In genomic region chr11:40293655-40294342, GRCh38 we compare ENCODE assay signal across 8 cellular contexts.
DNase-seq lines count a peak whose midpoint lies in the region; ATAC-seq and TF ChIP-seq lines count a peak whose summit lies in the region.

No MANE protein-coding gene starts in this region.

- no peaks in the 10 kb centered on the region for H3K36me3 Mint-ChIP-seq in GM23338 (ENCODE audit: low read depth)
- no peaks in the 10 kb centered on the region for H3K36me3 Mint-ChIP-seq in immature natural killer cell

- no peaks in the 10 kb centered on the region for H3K9me2 ChIP-seq in GM23338 (ENCODE audit: insufficient read depth)

- H3K4me3 Mint-ChIP-seq in GM23338 (peak overlapping the region; percentile 85), immature natural killer cell (peak overlapping the region; percentile 50 to 81 (median 71))

- peak overlapping the region; percentile 82 for H3K4me3 ChIP-seq in GM23338
- peak overlapping the region; percentile 34 for H3K4me3 ChIP-seq in RWPE2 (ENCODE audit: severe bottlenecking)
- peak overlapping the region; percentile 58 to 59 for H3K4me3 ChIP-seq in cardiac fibroblast (replicated peaks in 1 of 2; ENCODE audit: low read depth in 2 of 2, low read length in 2 of 2)
- H3K4me3 ChIP-seq in skeletal muscle satellite cell (ENCODE audit: low read length), result peak overlapping the region; percentile 55

- no peaks in the 10 kb centered on the region; the same call in 2 of the 3 replicates for H3K9me3 Mint-ChIP-seq in GM23338
- H3K9me3 Mint-ChIP-seq in immature natural killer cell, result peaks cover 1 to 25% (median 16%) of the 10 kb centered on the region in 6 donors

- H3K9me3 ChIP-seq in RWPE2 (ENCODE audit: severe bottlenecking) (no peaks in the 10 kb centered on the region), skeletal muscle satellite cell (replicated peaks; ENCODE audit: low read length) (no peaks in the 10 kb centered on the region)

- 0 out of 2 replicates have a peak, but pooled peaks cover 2% of the 10 kb centered on the region for H3F3A ChIP-seq in GM23338 (replicated peaks; ENCODE audit: low read depth)

- H3K27me3 Mint-ChIP-seq in GM23338 (ENCODE audit: insufficient read depth, low read depth, poor library complexity), result peaks cover 39% of the 10 kb centered on the region
- peaks cover 0 to 6% (median 2%) of the 10 kb centered on the region in 3 donors for H3K27me3 Mint-ChIP-seq in immature natural killer cell (ENCODE audit: low read depth in 3 of 3)

- no peak for DNase-seq in activated CD4-positive, CD25-positive, alpha-beta regulatory T cell (lab: John Stamatoyannopoulos, UW)
- DNase-seq in GM23338 (ENCODE audit: low spot score) (peak; percentile 94), KG1 (lab: John Stamatoyannopoulos, UW) (peak; percentile 62), RWPE2 (ENCODE audit: low spot score) (no peak), cardiac fibroblast (ENCODE audit: low read depth in 2 of 2) (peak; percentile 85 to 89), immature natural killer cell (peak; percentile 0 to 3 (median 1))

- H3K27ac ChIP-seq in GM23338 (ENCODE audit: low read depth) (no peak overlapping the region), RWPE2 (ENCODE audit: poor library complexity, severe bottlenecking) (no peak overlapping the region)

- no peaks in the 10 kb centered on the region for H3K79me2 ChIP-seq in GM23338 (replicated peaks; ENCODE audit: insufficient read depth)

- H3K4me1 ChIP-seq in GM23338 (ENCODE audit: insufficient read depth), result peaks cover 37% of the 10 kb centered on the region
- H3K4me1 ChIP-seq in RWPE2 (ENCODE audit: insufficient read depth, poor library complexity, severe bottlenecking), result no peaks in the 10 kb centered on the region
- peaks cover 4% of the 10 kb centered on the region for H3K4me1 ChIP-seq in skeletal muscle satellite cell (ENCODE audit: control insufficient read depth, insufficient read depth, low read length)

- H3K4me1 Mint-ChIP-seq in GM23338 (peaks cover 34% of the 10 kb centered on the region), immature natural killer cell (peaks cover 2 to 7% of the 10 kb centered on the region in 2 donors)

- peaks cover 41% of the 10 kb centered on the region for H3K27me3 ChIP-seq in GM23338 (ENCODE audit: insufficient read depth)
- peaks cover 52% of the 10 kb centered on the region for H3K27me3 ChIP-seq in RWPE2 (ENCODE audit: insufficient read depth, poor library complexity, severe bottlenecking)
- no peaks in the 10 kb centered on the region for H3K27me3 ChIP-seq in skeletal muscle satellite cell (ENCODE audit: control insufficient read depth, insufficient read depth, low read length)

- peak; percentile 90 to 100 for TF ChIP-seq CTCF in GM23338 (conservative IDR thresholded peaks at IDR 0.05; ENCODE audit: low read depth in 2 of 2)
- peak; percentile 91 for TF ChIP-seq CTCF in RWPE2 (IDR thresholded peaks at IDR 0.05; ENCODE audit: poor library complexity, severe bottlenecking)
- peak; percentile 90 for TF ChIP-seq CTCF in cardiac fibroblast (IDR thresholded peaks at IDR 0.05; ENCODE audit: low read depth, low read length)

- peaks cover 4% of the 10 kb centered on the region; the same call in 1 of the 2 replicates for H4K20me1 ChIP-seq in GM23338 (replicated peaks; ENCODE audit: insufficient read depth)

- H3K4me2 ChIP-seq in GM23338 (peak overlapping the region; percentile 89), skeletal muscle satellite cell (ENCODE audit: low read length) (peak overlapping the region; percentile 84)

- H2AFZ ChIP-seq in GM23338, result peak overlapping the region; percentile 5

- H3K36me3 ChIP-seq in GM23338 (ENCODE audit: insufficient read depth) (no peaks in the 10 kb centered on the region), RWPE2 (ENCODE audit: low read depth) (no peaks in the 10 kb centered on the region), skeletal muscle satellite cell (ENCODE audit: insufficient read depth, low read length) (no peaks in the 10 kb centered on the region)

- ATAC-seq in activated CD4-positive, CD25-positive, alpha-beta regulatory T cell treated with anti-CD3 and anti-CD28 coated beads, Interleukin-2, amount 50 U/mL, for 24 hours, result peak; percentile 53 to 56
- ATAC-seq in GM23338 (peak; percentile 90), RWPE2 (ENCODE audit: low read depth) (peak; percentile 85)

- H3K9ac ChIP-seq in skeletal muscle satellite cell (ENCODE audit: low read depth, low read length), result no peak overlapping the region

- H3K27ac Mint-ChIP-seq in GM23338, result no peak overlapping the region
- no peak overlapping the region for H3K27ac Mint-ChIP-seq in immature natural killer cell

TF ChIP-seq in GM23338, 12 proteins besides CTCF, POLR2A, EP300 and RAD21:
- TF ChIP-seq POLR2AphosphoS5 (IDR thresholded peaks at IDR 0.05; ENCODE audit: low read depth) (0 out of 2 replicates have a peak, but pooled peaks have one; percentile 38), ZNF331 (CRISPR knock-in tag; IDR thresholded peaks at IDR 0.05; ENCODE audit: low read depth) (0 out of 2 replicates have a peak, but pooled peaks have one; percentile 14), CREB1 (CRISPR knock-in tag; IDR thresholded peaks at IDR 0.05; ENCODE audit: low read depth) (0 out of 2 replicates have a peak, but pooled peaks have one; percentile 6), EZH2 (IDR thresholded peaks at IDR 0.05; ENCODE audit: low read depth, unreplicated experiment) (no peak), NANOG (IDR thresholded peaks at IDR 0.05; ENCODE audit: borderline replicate concordance) (peak; percentile 27; the same call in 1 of the 2 replicates)
- TF ChIP-seq, protein P1, sequence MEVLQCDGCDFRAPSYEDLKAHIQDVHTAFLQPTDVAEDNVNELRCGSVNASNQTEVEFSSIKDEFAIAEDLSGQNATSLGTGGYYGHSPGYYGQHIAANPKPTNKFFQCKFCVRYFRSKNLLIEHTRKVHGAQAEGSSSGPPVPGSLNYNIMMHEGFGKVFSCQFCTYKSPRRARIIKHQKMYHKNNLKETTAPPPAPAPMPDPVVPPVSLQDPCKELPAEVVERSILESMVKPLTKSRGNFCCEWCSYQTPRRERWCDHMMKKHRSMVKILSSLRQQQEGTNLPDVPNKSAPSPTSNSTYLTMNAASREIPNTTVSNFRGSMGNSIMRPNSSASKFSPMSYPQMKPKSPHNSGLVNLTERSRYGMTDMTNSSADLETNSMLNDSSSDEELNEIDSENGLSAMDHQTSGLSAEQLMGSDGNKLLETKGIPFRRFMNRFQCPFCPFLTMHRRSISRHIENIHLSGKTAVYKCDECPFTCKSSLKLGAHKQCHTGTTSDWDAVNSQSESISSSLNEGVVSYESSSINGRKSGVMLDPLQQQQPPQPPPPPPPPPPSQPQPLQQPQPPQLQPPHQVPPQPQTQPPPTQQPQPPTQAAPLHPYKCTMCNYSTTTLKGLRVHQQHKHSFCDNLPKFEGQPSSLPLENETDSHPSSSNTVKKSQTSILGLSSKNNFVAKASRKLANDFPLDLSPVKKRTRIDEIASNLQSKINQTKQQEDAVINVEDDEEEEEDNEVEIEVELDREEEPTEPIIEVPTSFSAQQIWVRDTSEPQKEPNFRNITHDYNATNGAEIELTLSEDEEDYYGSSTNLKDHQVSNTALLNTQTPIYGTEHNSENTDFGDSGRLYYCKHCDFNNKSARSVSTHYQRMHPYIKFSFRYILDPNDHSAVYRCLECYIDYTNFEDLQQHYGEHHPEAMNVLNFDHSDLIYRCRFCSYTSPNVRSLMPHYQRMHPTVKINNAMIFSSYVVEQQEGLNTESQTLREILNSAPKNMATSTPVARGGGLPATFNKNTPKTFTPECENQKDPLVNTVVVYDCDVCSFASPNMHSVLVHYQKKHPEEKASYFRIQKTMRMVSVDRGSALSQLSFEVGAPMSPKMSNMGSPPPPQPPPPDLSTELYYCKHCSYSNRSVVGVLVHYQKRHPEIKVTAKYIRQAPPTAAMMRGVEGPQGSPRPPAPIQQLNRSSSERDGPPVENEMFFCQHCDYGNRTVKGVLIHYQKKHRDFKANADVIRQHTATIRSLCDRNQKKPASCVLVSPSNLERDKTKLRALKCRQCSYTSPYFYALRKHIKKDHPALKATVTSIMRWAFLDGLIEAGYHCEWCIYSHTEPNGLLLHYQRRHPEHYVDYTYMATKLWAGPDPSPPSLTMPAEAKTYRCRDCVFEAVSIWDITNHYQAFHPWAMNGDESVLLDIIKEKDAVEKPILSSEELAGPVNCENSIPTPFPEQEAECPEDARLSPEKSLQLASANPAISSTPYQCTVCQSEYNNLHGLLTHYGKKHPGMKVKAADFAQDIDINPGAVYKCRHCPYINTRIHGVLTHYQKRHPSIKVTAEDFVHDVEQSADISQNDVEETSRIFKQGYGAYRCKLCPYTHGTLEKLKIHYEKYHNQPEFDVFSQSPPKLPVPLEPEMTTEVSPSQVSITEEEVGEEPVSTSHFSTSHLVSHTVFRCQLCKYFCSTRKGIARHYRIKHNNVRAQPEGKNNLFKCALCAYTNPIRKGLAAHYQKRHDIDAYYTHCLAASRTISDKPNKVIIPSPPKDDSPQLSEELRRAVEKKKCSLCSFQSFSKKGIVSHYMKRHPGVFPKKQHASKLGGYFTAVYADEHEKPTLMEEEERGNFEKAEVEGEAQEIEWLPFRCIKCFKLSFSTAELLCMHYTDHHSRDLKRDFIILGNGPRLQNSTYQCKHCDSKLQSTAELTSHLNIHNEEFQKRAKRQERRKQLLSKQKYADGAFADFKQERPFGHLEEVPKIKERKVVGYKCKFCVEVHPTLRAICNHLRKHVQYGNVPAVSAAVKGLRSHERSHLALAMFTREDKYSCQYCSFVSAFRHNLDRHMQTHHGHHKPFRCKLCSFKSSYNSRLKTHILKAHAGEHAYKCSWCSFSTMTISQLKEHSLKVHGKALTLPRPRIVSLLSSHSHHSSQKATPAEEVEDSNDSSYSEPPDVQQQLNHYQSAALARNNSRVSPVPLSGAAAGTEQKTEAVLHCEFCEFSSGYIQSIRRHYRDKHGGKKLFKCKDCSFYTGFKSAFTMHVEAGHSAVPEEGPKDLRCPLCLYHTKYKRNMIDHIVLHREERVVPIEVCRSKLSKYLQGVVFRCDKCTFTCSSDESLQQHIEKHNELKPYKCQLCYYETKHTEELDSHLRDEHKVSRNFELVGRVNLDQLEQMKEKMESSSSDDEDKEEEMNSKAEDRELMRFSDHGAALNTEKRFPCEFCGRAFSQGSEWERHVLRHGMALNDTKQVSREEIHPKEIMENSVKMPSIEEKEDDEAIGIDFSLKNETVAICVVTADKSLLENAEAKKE (CRISPR knock-in tag; IDR thresholded peaks at IDR 0.05), result no peak

Comparison
In these comparisons a context has a peak if more than half of its experiments do, and no peak if none do; other contexts are left out.
1. DNase-seq: peak in GM23338 (single experiment), KG1 (single experiment), cardiac fibroblast (2 of 2) and immature natural killer cell (3 of 3); none in activated CD4-positive, CD25-positive, alpha-beta regulatory T cell (0 of 4) and RWPE2 (single experiment).
2. Peak in every context shown above with its lines, with median percentiles within 50 percentile points of each other: ATAC-seq, H3K4me3 ChIP-seq and CTCF ChIP-seq.